In genomic region chr19:56110515-56111448, GRCh38 we compare ENCODE assay signal across 8 cellular contexts. TPM values are rescaled to one million over a fixed set of nuclear protein-coding genes. Genes with fewer than 3 reads are reported as not detected.
DNase-seq lines count a peak whose midpoint lies in the region; ATAC-seq, FAIRE-seq and TF ChIP-seq lines count a peak whose summit lies in the region.

No MANE protein-coding gene starts in this region.

- H2BK15ac ChIP-seq in H1 (ENCODE audit: low read length), result no peak overlapping the region

- H2AFZ ChIP-seq in H1 (ENCODE audit: low read length), result no peak overlapping the region

- no peak for TF ChIP-seq RAD21 in H1 (IDR thresholded peaks at IDR 0.05 in 1 of 2, conservative IDR thresholded peaks at IDR 0.05 in 1 of 2; ENCODE audit: low read depth in 2 of 2, low read length in 2 of 2)

- 67% methylated on average over 12 of the region's 12 CpGs; no CpG with 5 or more reads in 1 of the 2 experiments for WGBS in H1 (ENCODE audit: extremely low coverage in 1 of 2, insufficient coverage in 1 of 2, insufficient read length in 1 of 2, insufficient replicate concordance in 2 of 2, low coverage in 1 of 2, low lambda C conversion rate in 2 of 2, missing lambda C conversion rate in 1 of 2), 2 experiments
- WGBS in aorta, 2 donors, result 69 to 70% methylated on average over 12 of the region's 12 CpGs

- H4K8ac ChIP-seq in H1 (ENCODE audit: extremely low read depth, insufficient read depth, low read length), result no peak overlapping the region

- no peaks in the 10 kb centered on the region for H3K23me2 ChIP-seq in H1 (ENCODE audit: low read depth, low read length)

- H2BK12ac ChIP-seq in H1 (ENCODE audit: low read depth, low read length), result no peak overlapping the region

- H3K23ac ChIP-seq in H1 (ENCODE audit: insufficient read length), result no peak overlapping the region

- H3K9me3 ChIP-seq in AG04450 (ENCODE audit: control insufficient read depth, insufficient read depth, low read length) (peaks cover 7% of the 10 kb centered on the region; the same call in 1 of the 2 replicates), H1 (ENCODE audit: insufficient read depth in 2 of 2, low read depth in 1 of 2, low read length in 1 of 2) (no peaks in the 10 kb centered on the region), aorta (ENCODE audit: control insufficient read depth, low read length) (no peaks in the 10 kb centered on the region)

- no peak for DNase-seq in AG04450 (ENCODE audit: low read depth, low spot score)
- DNase-seq in LNCaP clone FGC (ENCODE audit: low read depth), result peak; percentile 60
- DNase-seq in H1 (ENCODE audit: low read depth in 1 of 2, low spot score in 2 of 2), result no peak
- DNase-seq in myocyte (ENCODE audit: low read depth), result peak; percentile 68
- no peak for DNase-seq in NCI-H774 (lab: John Stamatoyannopoulos, UW)
- DNase-seq in aorta, result no peak
- no peak for DNase-seq in germinal center (ENCODE audit: low spot score)

- intact Hi-C loops in aorta (cut with DNase I), result no loop called here

- no peak overlapping the region for H2BK20ac ChIP-seq in H1 (ENCODE audit: low read length)

- no peak overlapping the region for H4K5ac ChIP-seq in H1 (ENCODE audit: insufficient read length, low read depth, low read length)

- H3K4me2 ChIP-seq in H1 (ENCODE audit: insufficient read depth in 1 of 2, low read depth in 2 of 2, low read length in 2 of 2), result peak overlapping the region; percentile 13 to 31

- H3K18ac ChIP-seq in H1 (ENCODE audit: extremely low read depth, low read length), result no peak overlapping the region

- H3K56ac ChIP-seq in H1 (replicated peaks; ENCODE audit: insufficient read length, low read depth, low read length), result no peak overlapping the region

- H3K4ac ChIP-seq in H1 (replicated peaks; ENCODE audit: insufficient read length, low read depth, low read length), result no peak overlapping the region

- H2BK5ac ChIP-seq in H1 (ENCODE audit: low read depth, low read length), result peak overlapping the region; percentile 72

- H3K36me3 ChIP-seq in H1 (ENCODE audit: control insufficient read depth in 2 of 4, insufficient read depth in 4 of 4, low read length in 3 of 4) (no peaks in the 10 kb centered on the region), aorta (ENCODE audit: control insufficient read depth in 1 of 2, insufficient read depth in 2 of 2, low read length in 1 of 2) (no peaks in the 10 kb centered on the region)

- H4K91ac ChIP-seq in H1 (replicated peaks; ENCODE audit: insufficient read length, low read length), result no peak overlapping the region

- no peak overlapping the region for H3K4me3 ChIP-seq in AG04450 (ENCODE audit: low read depth, low read length)
- H3K4me3 ChIP-seq in LNCaP clone FGC (ENCODE audit: low read depth, low read length), result peak overlapping the region; percentile 37
- H3K4me3 ChIP-seq in H1 (ENCODE audit: extremely low read depth in 1 of 4, insufficient read depth in 2 of 4, low read depth in 3 of 4, low read length in 4 of 4), result no peak overlapping the region
- no peak overlapping the region for H3K4me3 ChIP-seq in aorta (ENCODE audit: low read length in 2 of 2)

- H3K27me3 ChIP-seq in AG04450 (ENCODE audit: control insufficient read depth, insufficient read depth, low read length) (no peaks in the 10 kb centered on the region), H1 (replicated peaks in 1 of 4; ENCODE audit: control insufficient read depth in 3 of 4, extremely low read depth in 1 of 4, insufficient read depth in 3 of 4, low read length in 3 of 4) (no peaks in the 10 kb centered on the region; a peak in 1 of 7 replicates), aorta (ENCODE audit: control insufficient read depth in 1 of 2, insufficient read depth in 2 of 2, low read length in 1 of 2) (no peaks in the 10 kb centered on the region)

- POLR2A ChIA-PET in AG04450 (lab: Yijun Ruan, JAX), result interaction anchor here (1.0 kb wide), 2 partner anchors 9 to 10 kb away, joined by 3 to 5 read pairs; partner anchors contain the start of gene ZNF787
- POLR2A ChIA-PET in H1 (lab: Charles Lee; ENCODE audit: partially characterized antibody), result interaction anchor here (1.0 to 6.0 kb wide), 10 partner anchors 8 to 51 kb away, joined by 3 to 51 read pairs (median 6); partner anchors contain the start of gene ZNF787

- no peak overlapping the region for H2BK120ac ChIP-seq in H1 (replicated peaks; ENCODE audit: low read depth, low read length)

- TF ChIP-seq POLR2A in H1 (IDR thresholded peaks at IDR 0.05; ENCODE audit: control extremely low read depth in 1 of 2, low read depth in 2 of 2, low read length in 2 of 2), result no peak

- no peak for TF ChIP-seq EP300 in H1 (IDR thresholded peaks at IDR 0.05; ENCODE audit: borderline replicate concordance in 1 of 2, low read depth in 2 of 2, low read length in 2 of 2)

- ATAC-seq in aorta (ENCODE audit: low FRiP score) (no peak), HG03378 (IDR thresholded peaks at IDR 0.05; ENCODE audit: unreplicated experiment) (no peak)

- H3K14ac ChIP-seq in H1 (ENCODE audit: insufficient read length), result no peak overlapping the region

- H2AK5ac ChIP-seq in H1 (ENCODE audit: low read depth, low read length), result no peak overlapping the region

- FAIRE-seq in H1 (lab: Jason Lieb, UNC), result no peak

- H4K20me1 ChIP-seq in H1 (replicated peaks in 1 of 2; ENCODE audit: control insufficient read depth in 1 of 2, insufficient read depth in 2 of 2, low read length in 2 of 2), result peaks cover 58 to 60% of the 10 kb centered on the region in 2 experiments

- H3K79me2 ChIP-seq in H1 (ENCODE audit: control insufficient read depth in 1 of 2, insufficient read depth in 2 of 2, low read length in 2 of 2), result peaks cover 49 to 96% of the 10 kb centered on the region in 2 experiments

- H3K79me1 ChIP-seq in H1 (ENCODE audit: low read depth, low read length), result peaks cover 20% of the 10 kb centered on the region

- no peak for TF ChIP-seq CTCF in AG04450 (IDR thresholded peaks at IDR 0.05; ENCODE audit: low read depth, low read length)
- no peak for TF ChIP-seq CTCF in LNCaP clone FGC (IDR thresholded peaks at IDR 0.05; ENCODE audit: control insufficient read depth, extremely low read depth, insufficient read depth)
- TF ChIP-seq CTCF in H1 (IDR thresholded peaks at IDR 0.05; ENCODE audit: control extremely low read depth in 1 of 3, insufficient read depth in 1 of 3, low read depth in 1 of 3, low read length in 3 of 3), result no peak

- H3K4me1 ChIP-seq in H1 (replicated peaks in 1 of 4; ENCODE audit: control insufficient read depth in 3 of 4, insufficient read depth in 4 of 4, low read length in 3 of 4), result peaks cover 6 to 60% (median 40%) of the 10 kb centered on the region in 4 experiments
- no peaks in the 10 kb centered on the region for H3K4me1 ChIP-seq in aorta (ENCODE audit: control insufficient read depth in 1 of 2, insufficient read depth in 2 of 2, low read length in 2 of 2)

- peak overlapping the region; percentile 39 for H3K27ac ChIP-seq in AG04450 (ENCODE audit: low read depth, low read length)
- H3K27ac ChIP-seq in H1 (ENCODE audit: low read depth, low read length), result no peak overlapping the region; the same call in 1 of the 2 replicates
- no peak overlapping the region for H3K27ac ChIP-seq in aorta (ENCODE audit: low read depth in 1 of 2, low read length in 2 of 2)

- CTCF ChIA-PET in AG04450 (lab: Charles Lee), result interaction anchor here (0.6 to 1.5 kb wide), 2 partner anchors 30 to 143 kb away, joined by 3 to 4 read pairs; no protein-coding TSS in a partner anchor
- CTCF ChIA-PET in H1 (lab: Charles Lee; ENCODE audit: partially characterized antibody), result interaction anchor here (0.6 to 1.9 kb wide), 9 partner anchors 32 to 563 kb away, joined by 3 to 5 read pairs (median 3); no protein-coding TSS in a partner anchor

- no peak overlapping the region for H3K9ac ChIP-seq in H1 (replicated peaks in 1 of 4; ENCODE audit: extremely low read depth in 1 of 4, low read depth in 3 of 4, low read length in 3 of 4)

TF ChIP-seq in H1, 55 proteins besides CTCF, POLR2A, EP300 and RAD21:
- TF ChIP-seq ASH2L (IDR thresholded peaks at IDR 0.05; ENCODE audit: low read length), result peak; percentile 17
- TF ChIP-seq SIRT6 (IDR thresholded peaks at IDR 0.05; ENCODE audit: low read length), result no peak

RNA-seq across cellular contexts. Expression of gene ZNF787, which starts 10.3 kb away (rescaled TPM):
- 4.5 and 8.5 TPM in 2 replicates for polyA plus RNA-seq in AG04450 (2011; rRNA removed)
- polyA minus RNA-seq in AG04450 (2011; rRNA and poly(A)+ RNA removed), result 2.0 and 3.0 TPM in 2 replicates
- total RNA-seq in H1 (2021; fragmentation: NEBNext Ultra II Directional; extraction: Animal tissue kit (Norgen Biotek cat#: 25700)), result 56.0 and 57.3 TPM in 2 replicates
- 19.7 and 37.8 TPM in 2 replicates for polyA plus RNA-seq in H1 (2011; rRNA removed)
- 31.1 TPM for polyA plus RNA-seq in H1 (2011; cell fraction: cytosol; rRNA removed)
- 44.7 TPM for polyA plus RNA-seq in H1 (2011; cell fraction: nucleus; rRNA removed)
- polyA plus RNA-seq in H1 (2012, experiment 1 of 2), result 24.6 to 37.3 TPM (median 32.1 TPM) in 4 replicates
- 26.0 TPM for polyA plus RNA-seq in H1 (2012, experiment 2 of 2)
- polyA plus RNA-seq in H1 (2013, experiment 1 of 2), result 35.4 TPM
- polyA plus RNA-seq in H1 (2013, experiment 2 of 2), result 34.1 TPM
- polyA minus RNA-seq in H1 (2011; rRNA and poly(A)+ RNA removed), result 7.3 and 7.9 TPM in 2 replicates
- polyA minus RNA-seq in H1 (2011; cell fraction: cytosol; rRNA and poly(A)+ RNA removed), result 37.4 TPM
- 25.1 TPM for polyA minus RNA-seq in H1 (2011; cell fraction: nucleus; rRNA and poly(A)+ RNA removed)
- 22.5 and 23.3 TPM in 2 replicates for total RNA-seq in myocyte
- 25.3 TPM for polyA plus RNA-seq in myocyte (2012)
- total RNA-seq in aorta, result 10 to 100 TPM; 23.9 to 25.5 TPM
- 10 to 100 TPM in 1 of 2 donors, 1 to 10 TPM in 1; 6.6 to 12.1 TPM for polyA plus RNA-seq in aorta

RNA-seq across cellular contexts. Expression of gene ZNF444, which starts 30.3 kb away (rescaled TPM):
- 9.9 and 11.6 TPM in 2 replicates for polyA plus RNA-seq in AG04450 (2011; rRNA removed)
- 5.5 and 6.6 TPM in 2 replicates for polyA minus RNA-seq in AG04450 (2011; rRNA and poly(A)+ RNA removed)
- 46.9 and 49.5 TPM in 2 replicates for total RNA-seq in H1 (2021; fragmentation: NEBNext Ultra II Directional; extraction: Animal tissue kit (Norgen Biotek cat#: 25700))
- polyA plus RNA-seq in H1 (2011; rRNA removed), result 54.5 and 87.3 TPM in 2 replicates
- polyA plus RNA-seq in H1 (2011; cell fraction: cytosol; rRNA removed), result 52.7 TPM
- 82.7 TPM for polyA plus RNA-seq in H1 (2011; cell fraction: nucleus; rRNA removed)
- polyA plus RNA-seq in H1 (2012, experiment 1 of 2), result 29.2 to 41.5 TPM (median 39.9 TPM) in 4 replicates
- 29.3 TPM for polyA plus RNA-seq in H1 (2012, experiment 2 of 2)
- 29.2 TPM for polyA plus RNA-seq in H1 (2013, experiment 1 of 2)
- 27.9 TPM for polyA plus RNA-seq in H1 (2013, experiment 2 of 2)
- 4.0 and 7.3 TPM in 2 replicates for polyA minus RNA-seq in H1 (2011; rRNA and poly(A)+ RNA removed)
- polyA minus RNA-seq in H1 (2011; cell fraction: cytosol; rRNA and poly(A)+ RNA removed), result 20.0 TPM
- polyA minus RNA-seq in H1 (2011; cell fraction: nucleus; rRNA and poly(A)+ RNA removed), result 22.2 TPM
- total RNA-seq in myocyte, result 34.8 and 38.0 TPM in 2 replicates
- 26.8 TPM for polyA plus RNA-seq in myocyte (2012)
- 10 to 100 TPM; 23.0 to 26.1 TPM for total RNA-seq in aorta
- 10 to 100 TPM; 10.3 to 48.3 TPM for polyA plus RNA-seq in aorta

Comparison
In these comparisons a context has a peak if more than half of its experiments do, and no peak if none do; other contexts are left out.
1. DNase-seq: peak in LNCaP clone FGC (single experiment) and myocyte (single experiment); none in AG04450 (single experiment), H1 (0 of 2), NCI-H774 (single experiment), aorta (0 of 2) and germinal center (single experiment).